In genomic region chr1:44571712-44572571, GRCh38 we compare ENCODE assay signal across 9 cellular contexts.
A peak's percentile ranks its signal among the peaks of the same experiment; 100 is the strongest.
DNase-seq lines count a peak whose midpoint lies in the region; ATAC-seq and TF ChIP-seq lines count a peak whose summit lies in the region.
"Had no signal": no experiment of that assay in that cellular context is flagged by ENCODE, and none has a peak within 500 bp of the region (broad histone marks: within the 10 kb centered on the region; RNA-seq: fewer than 3 reads in every experiment).

No MANE protein-coding gene starts in this region.

- H3K36me3 Mint-ChIP-seq in activated CD4-positive, alpha-beta T cell treated with anti-CD3 and anti-CD28 coated beads, Interleukin-2, amount 10 ng/mL, durations not matched to agents 24 days and 14 days (ENCODE audit: low read depth), result no peaks in the 10 kb centered on the region
- no peaks in the 10 kb centered on the region for H3K36me3 Mint-ChIP-seq in naive B cell

- peaks cover 19% of the 10 kb centered on the region for H3K27me3 Mint-ChIP-seq in activated CD4-positive, alpha-beta T cell treated with anti-CD3 and anti-CD28 coated beads, Interleukin-2, amount 10 ng/mL, durations not matched to agents 24 days and 14 days
- peaks cover 8 to 30% (median 19%) of the 10 kb centered on the region in 3 donors for H3K27me3 Mint-ChIP-seq in naive B cell

- TF ChIP-seq CTCF in LNCaP clone FGC (IDR thresholded peaks at IDR 0.05; ENCODE audit: control insufficient read depth, extremely low read depth, insufficient read depth), result peak; percentile 56

- DNase-seq in activated CD4-positive, alpha-beta T cell treated with anti-CD3 and anti-CD28 coated beads, Interleukin-2, amount 10 ng/mL, durations not matched to agents 24 days and 14 days, result peak; percentile 71
- no peak for DNase-seq in activated CD4-positive, alpha-beta T cell treated with anti-CD3 and anti-CD28 coated beads, Interleukin-2, amount 50 U/mL, for 4 hours
- DNase-seq in LNCaP clone FGC (ENCODE audit: low read depth) (no peak), T47D (ENCODE audit: low read depth in 1 of 2, low spot score in 1 of 2) (peak; percentile 23 to 43), naive B cell (peak; percentile 7)
- DNase-seq in activated effector memory CD4-positive, alpha-beta T cell treated with Interleukin-2 at 50 U/mL for 16 hours, result no peak

- no peaks in the 10 kb centered on the region for H3K4me1 Mint-ChIP-seq in activated CD4-positive, alpha-beta T cell treated with anti-CD3 and anti-CD28 coated beads, Interleukin-2, amount 10 ng/mL, durations not matched to agents 24 days and 14 days
- no peaks in the 10 kb centered on the region for H3K4me1 Mint-ChIP-seq in naive B cell

- ATAC-seq in naive B cell (ENCODE audit: low read depth in 2 of 2), result peak in 1 of 2 donors; percentile 52
- no peak for ATAC-seq in HG02973 (IDR thresholded peaks at IDR 0.05; ENCODE audit: unreplicated experiment)
- ATAC-seq in HG03025 (IDR thresholded peaks at IDR 0.05; ENCODE audit: low FRiP score, unreplicated experiment), result no peak

- no peaks in the 10 kb centered on the region for H3K9me3 Mint-ChIP-seq in activated CD4-positive, alpha-beta T cell treated with anti-CD3 and anti-CD28 coated beads, Interleukin-2, amount 10 ng/mL, durations not matched to agents 24 days and 14 days
- no peaks in the 10 kb centered on the region for H3K9me3 Mint-ChIP-seq in naive B cell

- intact Hi-C loops in activated CD4-positive, alpha-beta T cell treated with anti-CD3 and anti-CD28 coated beads, Interleukin-2, amount 10 ng/mL, durations not matched to agents 24 days and 14 days (cut with micrococcal nuclease), result loop anchor here (2.0 kb wide), 1 partner anchor 81 kb away; no protein-coding TSS in a partner anchor

- in situ Hi-C loops in T47D (cut with HindIII; ENCODE audit: low pct_unique_long_range_greater_than_20kb, low sequenced_read_pairs), result no loop called here

- H3K4me3 ChIP-seq in LNCaP clone FGC (ENCODE audit: low read depth, low read length), result no peak overlapping the region
- H3K4me3 ChIP-seq: skin epidermis had no signal

- H3K27ac Mint-ChIP-seq in activated CD4-positive, alpha-beta T cell treated with anti-CD3 and anti-CD28 coated beads, Interleukin-2, amount 10 ng/mL, durations not matched to agents 24 days and 14 days, result no peak overlapping the region
- H3K27ac Mint-ChIP-seq in naive B cell, result no peak overlapping the region

- no peak overlapping the region for H3K4me3 Mint-ChIP-seq in activated CD4-positive, alpha-beta T cell treated with anti-CD3 and anti-CD28 coated beads, Interleukin-2, amount 10 ng/mL, durations not matched to agents 24 days and 14 days
- no peak overlapping the region for H3K4me3 Mint-ChIP-seq in naive B cell

Comparison
In these comparisons a context has a peak if more than half of its experiments do, and no peak if none do; other contexts are left out.
1. DNase-seq: peak in activated CD4-positive, alpha-beta T cell treated with anti-CD3 and anti-CD28 coated beads, Interleukin-2, amount 10 ng/mL, durations not matched to agents 24 days and 14 days (single experiment), T47D (2 of 2) and naive B cell (single experiment); none in activated CD4-positive, alpha-beta T cell treated with anti-CD3 and anti-CD28 coated beads, Interleukin-2, amount 50 U/mL, for 4 hours (0 of 2), LNCaP clone FGC (single experiment) and activated effector memory CD4-positive, alpha-beta T cell treated with Interleukin-2 at 50 U/mL for 16 hours (single experiment).